Comparison of ENCODE assay signal across 1 cellular context in genomic region chr5:140245354-140245753, GRCh38.
TF ChIP-seq lines count a peak whose summit lies in the region.

No MANE protein-coding gene starts in this region.

TF ChIP-seq in GM23338, 12 proteins besides CTCF, POLR2A, EP300 and RAD21 (continued from another document):
- TF ChIP-seq ZNF462 (CRISPR knock-in tag; IDR thresholded peaks at IDR 0.05), result no peak
TF ChIP-seq in GM23338: peak in this region for 0.
